In the genomic region with DNA sequence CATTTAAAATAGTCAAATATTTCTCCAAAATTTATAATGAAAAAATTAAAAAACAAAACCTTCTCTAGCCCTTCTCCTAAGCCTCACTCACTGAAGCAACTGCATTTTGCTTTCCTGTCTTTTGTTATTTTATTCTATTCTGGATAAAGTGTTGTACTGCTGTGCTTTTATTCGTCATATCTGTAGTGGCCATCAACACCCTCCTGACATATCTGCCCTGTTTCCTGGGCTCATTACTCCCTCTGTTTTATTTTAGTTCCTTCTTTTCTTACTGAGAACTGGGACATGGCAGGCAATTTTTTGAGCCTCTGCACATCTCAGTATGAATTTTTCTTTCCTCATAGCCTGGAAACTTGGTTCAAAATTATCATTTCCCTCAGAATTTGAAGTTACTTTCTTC, we compare ENCODE assay signal across 26 cellular contexts.
"Had no signal": no experiment of that assay in that cellular context is flagged by ENCODE, and none has a peak within 500 bp of the region (broad histone marks: within the 10 kb centered on the region; RNA-seq: fewer than 3 reads in every experiment).

No MANE protein-coding gene starts in this region.

- H3K36me3 Mint-ChIP-seq: activated naive CD8-positive, alpha-beta T cell treated with anti-CD3 and anti-CD28 coated beads, Interleukin-2, amount 10 ng/mL, durations not matched to agents 7 days and 5 days; IgD-negative memory B cell had no signal

- H3K36me3 ChIP-seq: adrenal gland, breast epithelium had no signal

- ATAC-seq: activated CD4-positive, alpha-beta T cell treated with anti-CD3 and anti-CD28 coated beads for 36 hours; Panc1; Right ventricle myocardium inferior had no signal

- H3K9me3 Mint-ChIP-seq: activated CD4-positive, alpha-beta memory T cell treated with anti-CD3 and anti-CD28 coated beads, Interleukin-2, amount 10 ng/mL, durations not matched to agents 7 days and 5 days; activated naive CD8-positive, alpha-beta T cell treated with anti-CD3 and anti-CD28 coated beads, Interleukin-2, amount 10 ng/mL, durations not matched to agents 7 days and 5 days; T-helper 1 cell treated with Interleukin-12 subunit alpha and Interleukin-12 subunit beta and Interleukin-4 antibody, amounts not matched to agents 30 μg/mL and 1 μg/mL, for 36 hours had no signal

- H3K27ac Mint-ChIP-seq: activated CD4-positive, alpha-beta memory T cell treated with anti-CD3 and anti-CD28 coated beads, Interleukin-2, amount 10 ng/mL, durations not matched to agents 7 days and 5 days; activated CD4-positive, alpha-beta T cell treated with anti-CD3 and anti-CD28 coated beads for 36 hours; activated naive CD8-positive, alpha-beta T cell treated with anti-CD3 and anti-CD28 coated beads, Interleukin-2, amount 10 ng/mL, durations not matched to agents 7 days and 5 days; IgD-negative memory B cell; T-helper 1 cell treated with Interleukin-12 subunit alpha and Interleukin-12 subunit beta and Interleukin-4 antibody, amounts not matched to agents 30 μg/mL and 1 μg/mL, for 36 hours had no signal

- H3K4me3 ChIP-seq: adrenal gland, breast epithelium, SK-N-MC had no signal

- H3K9me3 ChIP-seq: adrenal gland, breast epithelium had no signal

- H3K27ac ChIP-seq: adrenal gland, breast epithelium, SK-N-MC, VCaP had no signal

- H3K27me3 ChIP-seq: adrenal gland, breast epithelium had no signal

- H3K4me1 Mint-ChIP-seq: activated CD4-positive, alpha-beta memory T cell treated with anti-CD3 and anti-CD28 coated beads, Interleukin-2, amount 10 ng/mL, durations not matched to agents 7 days and 5 days; activated CD4-positive, alpha-beta T cell treated with anti-CD3 and anti-CD28 coated beads for 36 hours; activated naive CD8-positive, alpha-beta T cell treated with anti-CD3 and anti-CD28 coated beads, Interleukin-2, amount 10 ng/mL, durations not matched to agents 7 days and 5 days; IgD-negative memory B cell had no signal

- H3K27me3 Mint-ChIP-seq: activated CD4-positive, alpha-beta memory T cell treated with anti-CD3 and anti-CD28 coated beads, Interleukin-2, amount 10 ng/mL, durations not matched to agents 7 days and 5 days had no signal

- H3K4me3 Mint-ChIP-seq: activated CD4-positive, alpha-beta memory T cell treated with anti-CD3 and anti-CD28 coated beads, Interleukin-2, amount 10 ng/mL, durations not matched to agents 7 days and 5 days; activated CD4-positive, alpha-beta T cell treated with anti-CD3 and anti-CD28 coated beads for 36 hours; activated naive CD8-positive, alpha-beta T cell treated with anti-CD3 and anti-CD28 coated beads, Interleukin-2, amount 10 ng/mL, durations not matched to agents 7 days and 5 days; IgD-negative memory B cell; T-helper 1 cell treated with Interleukin-12 subunit alpha and Interleukin-12 subunit beta and Interleukin-4 antibody, amounts not matched to agents 30 μg/mL and 1 μg/mL, for 36 hours had no signal

- DNase-seq: activated CD4-positive, alpha-beta memory T cell treated with anti-CD3 and anti-CD28 coated beads, Interleukin-2, amount 10 ng/mL, durations not matched to agents 7 days and 5 days; activated CD4-positive, alpha-beta T cell treated with anti-CD3 and anti-CD28 coated beads for 36 hours; activated CD4-positive, alpha-beta T cell treated with anti-CD3 and anti-CD28 coated beads, Interleukin-2, amount 50 U/mL, for 1 hour; activated naive CD4-positive, alpha-beta T cell treated with anti-CD3 and anti-CD28 coated beads, Interleukin-2, amount 50 U/mL, for 16 hours; activated naive CD8-positive, alpha-beta T cell treated with anti-CD3 and anti-CD28 coated beads, Interleukin-2, amount 10 ng/mL, durations not matched to agents 7 days and 5 days; activated T-cell treated with anti-CD3 and anti-CD28 coated beads for 4 hours; adrenal gland; anterior cingulate cortex; central memory CD4-positive, alpha-beta T cell; KG1; MV-4-11; NCI-H1092 treated with DMSO at 0.1 percent for 48 hours; NCI-H1417 treated with DMSO at 0.1 percent for 48 hours; NCI-H1694 treated with DMSO at 0.1 percent for 48 hours; NCI-H2029 treated with DMSO at 0.1 percent for 48 hours; NCI-H345; NCI-H510A; NCI-H82; RPMI8226 had no signal

- H3K4me1 ChIP-seq: breast epithelium had no signal
